In genomic region chr6:160348552-160349441, GRCh38 we compare ENCODE assay signal across 9 cellular contexts. TPM values are rescaled to one million over a fixed set of nuclear protein-coding genes. Genes with fewer than 3 reads are reported as not detected.
A peak's percentile ranks its signal among the peaks of the same experiment; 100 is the strongest.
DNase-seq lines count a peak whose midpoint lies in the region; ATAC-seq and TF ChIP-seq lines count a peak whose summit lies in the region.
"Had no signal": no experiment of that assay in that cellular context is flagged by ENCODE, and none has a peak within 500 bp of the region (broad histone marks: within the 10 kb centered on the region; RNA-seq: fewer than 3 reads in every experiment).

No MANE protein-coding gene starts in this region.

- DNase-seq in ELR (ENCODE audit: low read depth) (peak; percentile 57), left cardiac atrium (no peak), psoas muscle (peak; percentile 35 to 69), UCSD-AML1 (lab: John Stamatoyannopoulos, UW; ENCODE audit: unreplicated experiment) (no peak), SKM-1 treated with dmso at 0.1 percent for 144 hours (lab: John Stamatoyannopoulos, UW; ENCODE audit: unreplicated experiment) (no peak), SJCRH30 (no peak)

- H3K4me3 ChIP-seq in psoas muscle = peak overlapping the region; percentile 85
- no peak overlapping the region for H3K4me3 ChIP-seq in SJCRH30

- ATAC-seq in left cardiac atrium = peak; percentile 69 to 76
- peak; percentile 50 to 73 (median 60) for ATAC-seq in psoas muscle
- no peak for ATAC-seq in HG02840 (IDR thresholded peaks at IDR 0.05; ENCODE audit: low FRiP score, unreplicated experiment)
- ATAC-seq: HCT116 had no signal

- H3K27me3 ChIP-seq in psoas muscle (ENCODE audit: insufficient read depth in 3 of 3, low read length in 2 of 3) (peaks cover 0 to 27% (median 0%) of the 10 kb centered on the region in 3 donors), SJCRH30 (peaks cover 6% of the 10 kb centered on the region)

- H3K9me3 ChIP-seq in psoas muscle = no peaks in the 10 kb centered on the region
- H3K9me3 ChIP-seq in SJCRH30 (replicated peaks) = no peaks in the 10 kb centered on the region

- 6 to 9% (median 7%) methylated on average over 67 to 82 of the region's 82 CpGs for WGBS in psoas muscle, 3 donors

- H3K36me3 ChIP-seq in psoas muscle (ENCODE audit: insufficient read depth in 1 of 2, low read depth in 1 of 2) (no peaks in the 10 kb centered on the region), SJCRH30 (no peaks in the 10 kb centered on the region)

- H3K4me1 ChIP-seq in psoas muscle (no peaks in the 10 kb centered on the region), SJCRH30 (no peaks in the 10 kb centered on the region)

- TF ChIP-seq CTCF in VCaP (conservative IDR thresholded peaks at IDR 0.05) = peak; percentile 47
- TF ChIP-seq CTCF in psoas muscle (IDR thresholded peaks at IDR 0.05) = peak; percentile 27

- peak overlapping the region; percentile 68; the same call in 1 of the 2 replicates for H3K27ac ChIP-seq in VCaP
- H3K27ac ChIP-seq in psoas muscle = peak overlapping the region; percentile 76
- no peak overlapping the region for H3K27ac ChIP-seq in SJCRH30

- intact Hi-C loops in left cardiac atrium (cut with DNase I) = no loop called here
- intact Hi-C loops in psoas muscle (cut with DNase I) = loop anchor here in 1 of 2 donors (5.0 kb wide), 1 partner anchor 71 kb away; no protein-coding TSS in a partner anchor

RNA-seq across cellular contexts. Expression of gene SLC22A3, which starts 0.6 kb away (rescaled TPM):
- total RNA-seq in left cardiac atrium (1 to 10 TPM; 2.1 to 5.2 TPM), psoas muscle (10 to 100 TPM; 45.4 to 91.9 (median 54.8) TPM)
- polyA plus RNA-seq in psoas muscle = 100 to 1,000 TPM in 1 of 3 donors, 10 to 100 TPM in 2; 43.7 to 121 (median 45.6) TPM
- total RNA-seq in SJCRH30 (2014; rRNA removed; shearing (Covaris generic)) = not detected in 2 replicates

Comparison
In these comparisons a context has a peak if more than half of its experiments do, and no peak if none do; other contexts are left out.
1. DNase-seq: peak in ELR (single experiment) and psoas muscle (2 of 2); none in left cardiac atrium (single experiment), UCSD-AML1 (single experiment), SKM-1 treated with dmso at 0.1 percent for 144 hours (single experiment) and SJCRH30 (0 of 2).
2. RNA of gene SLC22A3, which starts 0.6 kb away (total RNA-seq): 45.4 to 91.9 TPM in psoas muscle; 2.1 to 5.2 TPM in left cardiac atrium and not detected in SJCRH30; every median in the first group is over 4 times any median in the second.